22 cellular contexts compared by ENCODE assay signal in the genomic region with DNA sequence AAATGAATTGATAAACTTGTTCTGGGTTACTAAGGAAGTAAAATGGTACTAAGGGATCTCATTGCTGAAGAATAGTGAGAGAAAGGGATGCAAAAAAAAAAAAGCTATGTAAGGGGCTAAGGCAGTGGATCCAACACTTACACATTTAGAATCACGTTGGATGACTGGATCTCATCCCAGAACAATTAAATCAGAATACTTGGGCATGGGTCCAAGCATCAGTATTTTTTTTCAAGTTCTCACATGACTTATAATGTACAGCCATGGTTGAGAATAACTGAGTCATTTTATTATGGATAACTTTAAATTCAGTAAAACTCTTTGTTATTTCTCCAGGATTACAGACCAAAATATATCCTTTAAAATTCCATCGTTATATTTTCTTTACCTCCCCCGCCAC. TPM values are rescaled to one million over a fixed set of nuclear protein-coding genes. Genes with fewer than 3 reads are reported as not detected.
"Had no signal": no experiment of that assay in that cellular context is flagged by ENCODE, and none has a peak within 500 bp of the region (broad histone marks: within the 10 kb centered on the region; RNA-seq: fewer than 3 reads in every experiment).

No MANE protein-coding gene starts in this region.

- H3K36me3 ChIP-seq: heart left ventricle, stomach, thoracic aorta, transverse colon had no signal

- DNase-seq: erythroblast; heart left ventricle; hippocampal formation; kidney glomerular epithelial cell; mucosa of descending colon; naive thymus-derived CD8-positive, alpha-beta T cell; posterior cingulate gyrus; right cardiac atrium; small intestine; stimulated activated CD4-positive, alpha-beta T cell treated with anti-CD3 and anti-CD28 coated beads, Interleukin-12 subunit alpha, Interleukin-12 subunit beta, amount 100 ng/mL, for 4 hours; stimulated activated naive CD4-positive, alpha-beta T cell; stomach; substantia nigra; transverse colon had no signal

- H3K4me1 ChIP-seq: heart left ventricle, stomach, transverse colon had no signal

- ATAC-seq: heart left ventricle; mucosa of descending colon; naive thymus-derived CD8-positive, alpha-beta T cell had no signal

- H3K27me3 ChIP-seq: heart left ventricle, stomach, transverse colon had no signal

- H3K9me3 ChIP-seq: heart left ventricle, mucosa of descending colon, stomach, thoracic aorta, transverse colon had no signal

- H3K4me3 ChIP-seq: heart left ventricle, mucosa of descending colon, stomach, thoracic aorta, transverse colon had no signal

- H3K4me3 Mint-ChIP-seq: dendritic cell treated with granulocyte-macrophage colony-stimulating factor and Interleukin-4, amounts not matched to agents 40 ng/mL and 50 ng/mL, for 4 days; naive thymus-derived CD8-positive, alpha-beta T cell; neural crest cell had no signal

- H3K4me1 Mint-ChIP-seq: neural crest cell had no signal

- H3K27ac ChIP-seq: heart left ventricle, stomach, thoracic aorta, transverse colon had no signal

- H3K27ac Mint-ChIP-seq: dendritic cell treated with granulocyte-macrophage colony-stimulating factor and Interleukin-4, amounts not matched to agents 40 ng/mL and 50 ng/mL, for 4 days; naive thymus-derived CD8-positive, alpha-beta T cell had no signal

- H3K27me3 Mint-ChIP-seq: dendritic cell treated with granulocyte-macrophage colony-stimulating factor and Interleukin-4, amounts not matched to agents 40 ng/mL and 50 ng/mL, for 4 days; naive thymus-derived CD8-positive, alpha-beta T cell had no signal

- H3K9me3 Mint-ChIP-seq: dendritic cell treated with granulocyte-macrophage colony-stimulating factor and Interleukin-4, amounts not matched to agents 40 ng/mL and 50 ng/mL, for 4 days; neural crest cell had no signal

RNA-seq across cellular contexts. Expression of a gene that starts 8.5 kb away (rescaled TPM):
- total RNA-seq: frontal cortex, glomerular endothelial cell, neural crest cell, osteocyte, pulmonary artery endothelial cell, stomach, transverse colon, ureter had no signal
- polyA plus RNA-seq: small intestine had no signal

RNA-seq across cellular contexts. Expression of a gene that starts 52.0 kb away (rescaled TPM):
- total RNA-seq: naive thymus-derived CD8-positive, alpha-beta T cell had no signal
- polyA plus RNA-seq: naive thymus-derived CD8-positive, alpha-beta T cell had no signal
